ENCODE assay signal across 26 cellular contexts in genomic region chr7:148400101-148400500, GRCh38.
DNase-seq lines count a peak whose midpoint lies in the region; ATAC-seq and TF ChIP-seq lines count a peak whose summit lies in the region.
"Had no signal": no experiment of that assay in that cellular context is flagged by ENCODE, and none has a peak within 500 bp of the region (broad histone marks: within the 10 kb centered on the region; RNA-seq: fewer than 3 reads in every experiment).

No MANE protein-coding gene starts in this region.

- in situ Hi-C loops in HAP-1 (cut with MboI; ENCODE audit: low sequenced_read_pairs): no loop called here

- no peaks in the 10 kb centered on the region for H3K4me1 Mint-ChIP-seq in activated CD4-positive, alpha-beta T cell treated with anti-CD3 and anti-CD28 coated beads, Interleukin-2, amount 10 ng/mL, durations not matched to agents 24 days and 14 days
- no peaks in the 10 kb centered on the region for H3K4me1 Mint-ChIP-seq in CD8-positive, alpha-beta T cell (ENCODE audit: low read depth)
- no peaks in the 10 kb centered on the region for H3K4me1 Mint-ChIP-seq in activated T-helper 1 cell treated with anti-CD3 and anti-CD28 coated beads, Interleukin-12 subunit alpha, Interleukin-12 subunit beta, Interleukin-2, Interleukin-4 antibody, amounts not matched to agents 30 ng/mL and 10 ng/mL and 1 ng/mL, durations not matched to agents 14 hours and 24 hours and 36 hours (ENCODE audit: low read depth)
- H3K4me1 Mint-ChIP-seq in nephron progenitor cell: peaks cover 25% of the 10 kb centered on the region
- H3K4me1 Mint-ChIP-seq: CD14-positive monocyte had no signal

- DNase-seq in activated CD4-positive, alpha-beta T cell treated with anti-CD3 and anti-CD28 coated beads, Interleukin-2, amount 10 ng/mL, durations not matched to agents 24 days and 14 days: no peak
- DNase-seq in activated CD4-positive, alpha-beta T cell treated with anti-CD3 and anti-CD28 coated beads for 48 hours: no peak
- DNase-seq in CD8-positive, alpha-beta T cell: no peak
- no peak for DNase-seq in activated T-helper 1 cell treated with anti-CD3 and anti-CD28 coated beads, Interleukin-12 subunit alpha, Interleukin-12 subunit beta, Interleukin-2, Interleukin-4 antibody, amounts not matched to agents 30 ng/mL and 10 ng/mL and 1 ng/mL, durations not matched to agents 14 hours and 24 hours and 36 hours (ENCODE audit: low spot score)
- DNase-seq in nephron progenitor cell (no peak), HCEC 1CT (no peak), sciatic nerve (ENCODE audit: low spot score) (no peak), HAP-1 (ENCODE audit: low spot score in 2 of 2) (no peak)
- DNase-seq: activated CD4-positive, alpha-beta T cell treated with anti-CD3 and anti-CD28 coated beads, Interleukin-2, amount 50 U/mL, for 48 hours; DMS79 treated with DMSO at 0.1 percent for 48 hours; effector memory CD4-positive, alpha-beta T cell; GDM1; KBM-7; NCI-H1930; NCI-H510A treated with DMSO at 0.1 percent for 48 hours; occipital lobe; stimulated activated naive CD4-positive, alpha-beta T cell; upper lobe of right lung had no signal

- no peaks in the 10 kb centered on the region for H3K36me3 Mint-ChIP-seq in activated CD4-positive, alpha-beta T cell treated with anti-CD3 and anti-CD28 coated beads, Interleukin-2, amount 10 ng/mL, durations not matched to agents 24 days and 14 days (ENCODE audit: low read depth)
- no peaks in the 10 kb centered on the region for H3K36me3 Mint-ChIP-seq in CD8-positive, alpha-beta T cell
- no peaks in the 10 kb centered on the region for H3K36me3 Mint-ChIP-seq in activated T-helper 1 cell treated with anti-CD3 and anti-CD28 coated beads, Interleukin-12 subunit alpha, Interleukin-12 subunit beta, Interleukin-2, Interleukin-4 antibody, amounts not matched to agents 30 ng/mL and 10 ng/mL and 1 ng/mL, durations not matched to agents 14 hours and 24 hours and 36 hours (ENCODE audit: low read depth)
- no peaks in the 10 kb centered on the region for H3K36me3 Mint-ChIP-seq in nephron progenitor cell (ENCODE audit: low read depth)
- H3K36me3 Mint-ChIP-seq: activated naive CD4-positive, alpha-beta T cell treated with anti-CD3 and anti-CD28 coated beads, Interleukin-2, amount 50 U/mL, for 72 hours; CD14-positive monocyte had no signal

- intact Hi-C loops in activated CD4-positive, alpha-beta T cell treated with anti-CD3 and anti-CD28 coated beads, Interleukin-2, amount 10 ng/mL, durations not matched to agents 24 days and 14 days (cut with micrococcal nuclease): no loop called here
- intact Hi-C loops in CD8-positive, alpha-beta T cell (cut with DNase I, micrococcal nuclease): no loop called here
- intact Hi-C loops in activated T-helper 1 cell treated with anti-CD3 and anti-CD28 coated beads, Interleukin-12 subunit alpha, Interleukin-12 subunit beta, Interleukin-2, Interleukin-4 antibody, amounts not matched to agents 30 ng/mL and 10 ng/mL and 1 ng/mL, durations not matched to agents 14 hours and 24 hours and 36 hours (cut with micrococcal nuclease): no loop called here
- intact Hi-C loops in sciatic nerve (cut with DNase I): no loop called here

- no peaks in the 10 kb centered on the region for H3K4me1 ChIP-seq in CD8-positive, alpha-beta T cell (ENCODE audit: insufficient read depth, low read length)
- H3K4me1 ChIP-seq in HAP-1: no peaks in the 10 kb centered on the region
- H3K4me1 ChIP-seq: ascending aorta, SJSA1, upper lobe of right lung had no signal

- peaks cover 24% of the 10 kb centered on the region for H3K27me3 Mint-ChIP-seq in activated CD4-positive, alpha-beta T cell treated with anti-CD3 and anti-CD28 coated beads, Interleukin-2, amount 10 ng/mL, durations not matched to agents 24 days and 14 days
- peaks cover 37% of the 10 kb centered on the region for H3K27me3 Mint-ChIP-seq in CD8-positive, alpha-beta T cell (ENCODE audit: low read depth)
- H3K27me3 Mint-ChIP-seq in activated T-helper 1 cell treated with anti-CD3 and anti-CD28 coated beads, Interleukin-12 subunit alpha, Interleukin-12 subunit beta, Interleukin-2, Interleukin-4 antibody, amounts not matched to agents 30 ng/mL and 10 ng/mL and 1 ng/mL, durations not matched to agents 14 hours and 24 hours and 36 hours (ENCODE audit: insufficient read depth): peaks cover 21% of the 10 kb centered on the region
- H3K27me3 Mint-ChIP-seq in nephron progenitor cell (ENCODE audit: low read depth, poor library complexity): peaks cover 21% of the 10 kb centered on the region

- H3K4me3 Mint-ChIP-seq in activated CD4-positive, alpha-beta T cell treated with anti-CD3 and anti-CD28 coated beads, Interleukin-2, amount 10 ng/mL, durations not matched to agents 24 days and 14 days: peak overlapping the region; percentile 37
- peak overlapping the region; percentile 7 for H3K4me3 Mint-ChIP-seq in CD8-positive, alpha-beta T cell
- peak overlapping the region; percentile 11 for H3K4me3 Mint-ChIP-seq in activated T-helper 1 cell treated with anti-CD3 and anti-CD28 coated beads, Interleukin-12 subunit alpha, Interleukin-12 subunit beta, Interleukin-2, Interleukin-4 antibody, amounts not matched to agents 30 ng/mL and 10 ng/mL and 1 ng/mL, durations not matched to agents 14 hours and 24 hours and 36 hours
- H3K4me3 Mint-ChIP-seq in nephron progenitor cell: no peak overlapping the region

- POLR2A ChIA-PET in CD8-positive, alpha-beta T cell (lab: Charles Lee): no interaction called here

- no peak overlapping the region for H3K27ac ChIP-seq in CD8-positive, alpha-beta T cell (ENCODE audit: low read depth, low read length)
- H3K27ac ChIP-seq: ascending aorta, coronary artery, RWPE1, SJSA1, upper lobe of right lung had no signal

- TF ChIP-seq CTCF in CD8-positive, alpha-beta T cell (IDR thresholded peaks at IDR 0.05): no peak
- no peak for TF ChIP-seq CTCF in nephron progenitor cell (IDR thresholded peaks at IDR 0.05)

- CTCF ChIA-PET in CD8-positive, alpha-beta T cell (lab: Charles Lee): no interaction called here

- H3K36me3 ChIP-seq in CD8-positive, alpha-beta T cell (ENCODE audit: insufficient read depth, low read length): no peaks in the 10 kb centered on the region
- no peaks in the 10 kb centered on the region for H3K36me3 ChIP-seq in HAP-1 (replicated peaks)
- H3K36me3 ChIP-seq: ascending aorta, SJSA1, upper lobe of right lung had no signal

- no peak overlapping the region for H3K27ac Mint-ChIP-seq in activated CD4-positive, alpha-beta T cell treated with anti-CD3 and anti-CD28 coated beads, Interleukin-2, amount 10 ng/mL, durations not matched to agents 24 days and 14 days
- no peak overlapping the region for H3K27ac Mint-ChIP-seq in CD8-positive, alpha-beta T cell
- H3K27ac Mint-ChIP-seq in activated T-helper 1 cell treated with anti-CD3 and anti-CD28 coated beads, Interleukin-12 subunit alpha, Interleukin-12 subunit beta, Interleukin-2, Interleukin-4 antibody, amounts not matched to agents 30 ng/mL and 10 ng/mL and 1 ng/mL, durations not matched to agents 14 hours and 24 hours and 36 hours: no peak overlapping the region
- peak overlapping the region; percentile 44 for H3K27ac Mint-ChIP-seq in nephron progenitor cell
- H3K27ac Mint-ChIP-seq: activated naive CD4-positive, alpha-beta T cell treated with anti-CD3 and anti-CD28 coated beads, Interleukin-2, amount 50 U/mL, for 72 hours; activated T-helper 2 cell treated with anti-CD3 and anti-CD28 coated beads, Interferon-gamma antibody, Interleukin-2, Interleukin-4, amounts not matched to agents 10 μg/mL and 5 μg/mL and 100 μg/mL, durations not matched to agents 14 hours and 24 hours and 36 hours; CD14-positive monocyte had no signal

- ATAC-seq in CD8-positive, alpha-beta T cell: no peak
- ATAC-seq in sciatic nerve: no peak
- ATAC-seq: activated naive CD4-positive, alpha-beta T cell treated with anti-CD3 and anti-CD28 coated beads, Interleukin-2, amount 50 U/mL, for 72 hours; left lobe of liver; upper lobe of right lung had no signal

- H3K9me3 Mint-ChIP-seq in activated CD4-positive, alpha-beta T cell treated with anti-CD3 and anti-CD28 coated beads, Interleukin-2, amount 10 ng/mL, durations not matched to agents 24 days and 14 days: no peaks in the 10 kb centered on the region
- H3K9me3 Mint-ChIP-seq in CD8-positive, alpha-beta T cell: no peaks in the 10 kb centered on the region
- H3K9me3 Mint-ChIP-seq in activated T-helper 1 cell treated with anti-CD3 and anti-CD28 coated beads, Interleukin-12 subunit alpha, Interleukin-12 subunit beta, Interleukin-2, Interleukin-4 antibody, amounts not matched to agents 30 ng/mL and 10 ng/mL and 1 ng/mL, durations not matched to agents 14 hours and 24 hours and 36 hours: no peaks in the 10 kb centered on the region
- H3K9me3 Mint-ChIP-seq in nephron progenitor cell: no peaks in the 10 kb centered on the region
- H3K9me3 Mint-ChIP-seq: activated naive CD4-positive, alpha-beta T cell treated with anti-CD3 and anti-CD28 coated beads, Interleukin-2, amount 50 U/mL, for 72 hours; activated T-helper 2 cell treated with anti-CD3 and anti-CD28 coated beads, Interferon-gamma antibody, Interleukin-2, Interleukin-4, amounts not matched to agents 10 μg/mL and 5 μg/mL and 100 μg/mL, durations not matched to agents 14 hours and 24 hours and 36 hours had no signal

- H3K27me3 ChIP-seq in CD8-positive, alpha-beta T cell (ENCODE audit: insufficient read depth, low read length): no peaks in the 10 kb centered on the region
- peaks cover 6% of the 10 kb centered on the region; the same call in 1 of the 2 replicates for H3K27me3 ChIP-seq in HAP-1 (ENCODE audit: low read depth)
- H3K27me3 ChIP-seq: ascending aorta had no signal

- H3K9me3 ChIP-seq in CD8-positive, alpha-beta T cell (ENCODE audit: low read length): no peaks in the 10 kb centered on the region
- H3K9me3 ChIP-seq in HAP-1: no peaks in the 10 kb centered on the region
- H3K9me3 ChIP-seq: ascending aorta, SJSA1, upper lobe of right lung had no signal

- no peak overlapping the region for H3K4me3 ChIP-seq in CD8-positive, alpha-beta T cell (ENCODE audit: low read depth, low read length)
- no peak overlapping the region for H3K4me3 ChIP-seq in HAP-1
- H3K4me3 ChIP-seq: ascending aorta, coronary artery, SJSA1, upper lobe of right lung had no signal
